18 cellular contexts compared by ENCODE assay signal in genomic region chr2:36335597-36335996, GRCh38. TPM values are rescaled to one million over a fixed set of nuclear protein-coding genes. Genes with fewer than 3 reads are reported as not detected.
A peak's percentile ranks its signal among the peaks of the same experiment; 100 is the strongest.
DNase-seq lines count a peak whose midpoint lies in the region; FAIRE-seq and TF ChIP-seq lines count a peak whose summit lies in the region.
"Had no signal": no experiment of that assay in that cellular context is flagged by ENCODE, and none has a peak within 500 bp of the region (broad histone marks: within the 10 kb centered on the region; RNA-seq: fewer than 3 reads in every experiment).

No MANE protein-coding gene starts in this region.

- no peak overlapping the region for H4K12ac ChIP-seq in trophoblast cell (ENCODE audit: low read depth, low read length)

- no peak for TF ChIP-seq CTCF in chondrocyte (IDR thresholded peaks at IDR 0.05)

- H4K91ac ChIP-seq in mesenchymal stem cell (ENCODE audit: low read length) = no peak overlapping the region
- H4K91ac ChIP-seq in trophoblast cell (ENCODE audit: low read depth, low read length) = no peak overlapping the region

- H3K4me1 ChIP-seq in mesenchymal stem cell (ENCODE audit: control insufficient read depth, insufficient read depth, low read depth, low read length) = peaks cover 6% of the 10 kb centered on the region
- H3K4me1 ChIP-seq in trophoblast cell (ENCODE audit: control insufficient read depth in 1 of 2, insufficient read depth in 2 of 2, low read length in 2 of 2) = peaks cover 0 to 4% of the 10 kb centered on the region in 2 experiments
- H3K4me1 ChIP-seq: HAP-1 had no signal

- H3K36me3 ChIP-seq in mesenchymal stem cell (ENCODE audit: control insufficient read depth in 1 of 2, insufficient read depth in 2 of 2, low read depth in 1 of 2, low read length in 2 of 2) (no peaks in the 10 kb centered on the region), trophoblast cell (ENCODE audit: control insufficient read depth in 1 of 2, insufficient read depth in 2 of 2, low read length in 2 of 2) (no peaks in the 10 kb centered on the region)
- H3K36me3 ChIP-seq: HAP-1 had no signal

- peak; percentile 52 for DNase-seq in NCI-H82 (lab: John Stamatoyannopoulos, UW)
- DNase-seq in NCI-H82 treated with DMSO at 0.1 percent for 48 hours (lab: John Stamatoyannopoulos, UW; ENCODE audit: unreplicated experiment) = no peak
- no peak for DNase-seq in HTR-8/SVneo (ENCODE audit: insufficient read length, low spot score)
- no peak for DNase-seq in mesenchymal stem cell
- no peak for DNase-seq in trophoblast cell
- DNase-seq in effector CD4-positive, alpha-beta T cell = no peak
- no peak for DNase-seq in chondrocyte (ENCODE audit: low spot score)
- DNase-seq in NCI-H510A treated with DMSO at 0.1 percent for 48 hours (lab: John Stamatoyannopoulos, UW) = no peak
- DNase-seq: AML-193; CD4-positive, alpha-beta memory T cell; DMS79 treated with DMSO at 0.1 percent for 48 hours; GF-D8 had no signal

- H3K79me1 ChIP-seq in mesenchymal stem cell (replicated peaks; ENCODE audit: low read length, poor library complexity, severe bottlenecking) = no peaks in the 10 kb centered on the region
- H3K79me1 ChIP-seq in trophoblast cell (ENCODE audit: low read length) = peaks cover 2% of the 10 kb centered on the region

- H3K4me3 ChIP-seq in mesenchymal stem cell (ENCODE audit: insufficient read depth in 1 of 2, low read depth in 1 of 2, low read length in 2 of 2) = no peak overlapping the region
- no peak overlapping the region for H3K4me3 ChIP-seq in trophoblast cell (ENCODE audit: low read depth, low read length)
- H3K4me3 ChIP-seq: A549, HAP-1 had no signal

- peak overlapping the region; percentile 31 for H2AK5ac ChIP-seq in mesenchymal stem cell (ENCODE audit: low read length, severe bottlenecking)
- no peak overlapping the region for H2AK5ac ChIP-seq in trophoblast cell (ENCODE audit: low read length)

- H3K4me2 ChIP-seq in mesenchymal stem cell (ENCODE audit: low read length, poor library complexity, severe bottlenecking) (no peak overlapping the region), trophoblast cell (ENCODE audit: low read length) (no peak overlapping the region)
- H3K4me2 ChIP-seq: A549 had no signal

- H2BK120ac ChIP-seq in mesenchymal stem cell (ENCODE audit: low read depth, low read length) (no peak overlapping the region), trophoblast cell (ENCODE audit: insufficient read depth, low read length, poor library complexity) (no peak overlapping the region)

- no peak overlapping the region for H2BK15ac ChIP-seq in mesenchymal stem cell (ENCODE audit: low read depth, poor library complexity, severe bottlenecking)

- peak overlapping the region in 1 of 2 experiments; percentile 28 for H3K14ac ChIP-seq in mesenchymal stem cell (ENCODE audit: low read length in 2 of 2)
- no peak overlapping the region for H3K14ac ChIP-seq in trophoblast cell (ENCODE audit: low read length)

- WGBS in mesenchymal stem cell = 77% methylated on average over 5 of the region's 5 CpGs
- no CpG with 5 or more reads among the region's 5 CpGs for WGBS in trophoblast cell (ENCODE audit: extremely low coverage, insufficient coverage, insufficient read length)

- no peak overlapping the region for H3K18ac ChIP-seq in mesenchymal stem cell (ENCODE audit: low read depth in 1 of 2, low read length in 2 of 2)
- H3K18ac ChIP-seq in trophoblast cell (ENCODE audit: low read length) = no peak overlapping the region

- H3K27me3 Mint-ChIP-seq in chondrocyte (ENCODE audit: low read depth) = no peaks in the 10 kb centered on the region
- H3K27me3 Mint-ChIP-seq: CD4-positive, alpha-beta memory T cell; IgD-negative memory B cell had no signal

- no peak overlapping the region for H3K27ac ChIP-seq in mesenchymal stem cell (ENCODE audit: low read length, poor library complexity, severe bottlenecking)
- H3K27ac ChIP-seq in trophoblast cell (ENCODE audit: low read depth, low read length) = no peak overlapping the region
- H3K27ac ChIP-seq: 22Rv1, A549, C4-2B, HL-60 had no signal

- peak; percentile 33 for FAIRE-seq in HTR-8/SVneo (lab: Jason Lieb, UNC)
- FAIRE-seq: A549 had no signal

- no peaks in the 10 kb centered on the region for H3K9me3 ChIP-seq in mesenchymal stem cell (ENCODE audit: control insufficient read depth, low read length)
- no peaks in the 10 kb centered on the region for H3K9me3 ChIP-seq in trophoblast cell (ENCODE audit: insufficient read depth, low read depth, low read length)
- H3K9me3 ChIP-seq: A549, HAP-1 had no signal

- H3K36me3 Mint-ChIP-seq in chondrocyte (ENCODE audit: low read depth) = no peaks in the 10 kb centered on the region
- H3K36me3 Mint-ChIP-seq: CD4-positive, alpha-beta memory T cell; IgD-negative memory B cell had no signal

- H2BK12ac ChIP-seq in mesenchymal stem cell (ENCODE audit: low read length in 2 of 2) (no peak overlapping the region), trophoblast cell (ENCODE audit: low read length) (peak overlapping the region; percentile 67)

- no peak overlapping the region for H3K4ac ChIP-seq in mesenchymal stem cell (ENCODE audit: low read depth in 1 of 2, low read length in 2 of 2)
- no peak overlapping the region for H3K4ac ChIP-seq in trophoblast cell (ENCODE audit: low read depth, low read length)

- no peaks in the 10 kb centered on the region for H3K79me2 ChIP-seq in trophoblast cell (ENCODE audit: control insufficient read depth, insufficient read depth, low read length, poor library complexity)

- no peak overlapping the region for H3K23ac ChIP-seq in mesenchymal stem cell (ENCODE audit: low read length in 2 of 2)
- H3K23ac ChIP-seq in trophoblast cell (ENCODE audit: low read length) = no peak overlapping the region

- H3K4me3 Mint-ChIP-seq in chondrocyte (ENCODE audit: unreplicated experiment) = no peak overlapping the region
- H3K4me3 Mint-ChIP-seq: CD4-positive, alpha-beta memory T cell; IgD-negative memory B cell had no signal

- H4K8ac ChIP-seq in mesenchymal stem cell (ENCODE audit: low read length) (no peak overlapping the region), trophoblast cell (ENCODE audit: low read depth, low read length) (no peak overlapping the region)

- H2BK5ac ChIP-seq in mesenchymal stem cell (ENCODE audit: low read depth, low read length, poor library complexity, severe bottlenecking) (no peak overlapping the region), trophoblast cell (ENCODE audit: low read depth, low read length, poor library complexity) (no peak overlapping the region)

- H3K27me3 ChIP-seq in mesenchymal stem cell (ENCODE audit: control insufficient read depth in 1 of 2, insufficient read depth in 1 of 2, low read length in 2 of 2) (no peaks in the 10 kb centered on the region), trophoblast cell (ENCODE audit: insufficient read depth, low read length) (no peaks in the 10 kb centered on the region)

- H2AFZ ChIP-seq in mesenchymal stem cell (ENCODE audit: low read depth, low read length) = no peak overlapping the region
- no peak overlapping the region for H2AFZ ChIP-seq in trophoblast cell (ENCODE audit: insufficient read depth, low read length, poor library complexity)

- H3K9ac ChIP-seq in mesenchymal stem cell (ENCODE audit: low read length) (no peak overlapping the region), trophoblast cell (ENCODE audit: low read length) (no peak overlapping the region)

- H3K4me1 Mint-ChIP-seq in chondrocyte (ENCODE audit: low read depth) = peaks cover 28% of the 10 kb centered on the region
- H3K4me1 Mint-ChIP-seq: IgD-negative memory B cell had no signal

- H3K9me3 Mint-ChIP-seq in chondrocyte (ENCODE audit: low read depth) = no peaks in the 10 kb centered on the region
- H3K9me3 Mint-ChIP-seq: CD4-positive, alpha-beta memory T cell; IgD-negative memory B cell had no signal

- H3K27ac Mint-ChIP-seq in chondrocyte (ENCODE audit: unreplicated experiment) = no peak overlapping the region
- H3K27ac Mint-ChIP-seq: CD4-positive, alpha-beta memory T cell; IgD-negative memory B cell had no signal

RNA-seq across cellular contexts. Expression of gene CRIM1, which starts 20.0 kb away (rescaled TPM):
- polyA plus RNA-seq in mesenchymal stem cell (2013, experiment 1 of 2) = 70.6 TPM
- polyA plus RNA-seq in mesenchymal stem cell (2013, experiment 2 of 2) = 70.6 TPM
- polyA plus RNA-seq in trophoblast cell (2013) = 49.0 and 54.7 TPM in 2 replicates
- total RNA-seq in chondrocyte = 99.5 to 194 TPM (median 184 TPM) in 3 replicates
